In the genomic region with DNA sequence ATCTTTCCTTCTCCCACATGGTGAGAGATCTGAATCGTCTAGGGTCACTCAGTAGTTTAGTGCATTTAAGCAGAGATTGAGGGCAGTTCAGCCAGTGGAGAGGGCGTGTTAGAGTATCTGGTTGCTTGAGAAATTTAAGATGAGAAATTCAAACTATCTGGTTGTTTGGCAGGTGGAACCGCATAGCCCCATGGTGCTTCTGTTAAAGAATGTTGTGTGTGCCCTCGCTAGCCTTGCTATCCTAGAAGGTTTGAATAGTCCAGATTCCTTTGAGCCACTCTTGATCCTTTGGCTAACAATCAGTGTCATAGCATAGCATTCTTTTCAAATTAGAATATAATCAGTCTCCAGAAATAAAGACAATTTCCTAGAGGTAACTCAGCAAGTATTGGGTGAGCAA, we compare ENCODE assay signal across 27 cellular contexts. TPM values are rescaled to one million over a fixed set of nuclear protein-coding genes. Genes with fewer than 3 reads are reported as not detected.
DNase-seq lines count a peak whose midpoint lies in the region; ATAC-seq and TF ChIP-seq lines count a peak whose summit lies in the region.
"Had no signal": no experiment of that assay in that cellular context is flagged by ENCODE, and none has a peak within 500 bp of the region (broad histone marks: within the 10 kb centered on the region; RNA-seq: fewer than 3 reads in every experiment).

No MANE protein-coding gene starts in this region.

- H3K4me1 ChIP-seq in Caco-2 (peaks cover 24% of the 10 kb centered on the region), trophoblast cell (ENCODE audit: control insufficient read depth in 1 of 2, insufficient read depth in 2 of 2, low read length in 2 of 2) (peaks cover 4 to 5% of the 10 kb centered on the region in 2 experiments)
- H3K4me1 ChIP-seq: suprapubic skin had no signal

- TF ChIP-seq CTCF in Caco-2 (IDR thresholded peaks at IDR 0.05; ENCODE audit: insufficient read depth in 1 of 2, low read depth in 1 of 2, low read length in 1 of 2, severe bottlenecking in 1 of 2, unreplicated experiment in 1 of 2), result no peak

- H3K9me3 ChIP-seq in Caco-2 (0 out of 2 replicates have a peak, but pooled peaks cover 3% of the 10 kb centered on the region), trophoblast cell (ENCODE audit: insufficient read depth, low read depth, low read length) (no peaks in the 10 kb centered on the region)
- H3K9me3 ChIP-seq: gastroesophageal sphincter, mucosa of descending colon, suprapubic skin had no signal

- no peak overlapping the region for H2BK5ac ChIP-seq in trophoblast cell (ENCODE audit: low read depth, low read length, poor library complexity)

- H3K4me1 Mint-ChIP-seq in Caco-2 (ENCODE audit: low read depth, unreplicated experiment), result peaks cover 29% of the 10 kb centered on the region
- no peaks in the 10 kb centered on the region for H3K4me1 Mint-ChIP-seq in naive thymus-derived CD8-positive, alpha-beta T cell
- H3K4me1 Mint-ChIP-seq: activated B cell treated with CpG ODN at 0.5 μM for 24 hours had no signal

- H3K27me3 ChIP-seq in Caco-2 (replicated peaks; ENCODE audit: control insufficient read depth, insufficient read depth, low read length) (no peaks in the 10 kb centered on the region), trophoblast cell (ENCODE audit: insufficient read depth, low read length) (no peaks in the 10 kb centered on the region)
- H3K27me3 ChIP-seq: gastroesophageal sphincter, suprapubic skin had no signal

- H3K18ac ChIP-seq in trophoblast cell (ENCODE audit: low read length), result no peak overlapping the region

- H2BK12ac ChIP-seq in trophoblast cell (ENCODE audit: low read length), result no peak overlapping the region

- no peaks in the 10 kb centered on the region for H3K79me1 ChIP-seq in trophoblast cell (ENCODE audit: low read length)

- peak overlapping the region; percentile 91 for H3K27ac Mint-ChIP-seq in Caco-2 (ENCODE audit: unreplicated experiment)
- H3K27ac Mint-ChIP-seq in naive thymus-derived CD8-positive, alpha-beta T cell, result no peak overlapping the region
- H3K27ac Mint-ChIP-seq: activated B cell treated with CpG ODN at 0.5 μM for 24 hours; CD8-positive, alpha-beta T cell had no signal

- no peak overlapping the region for H3K14ac ChIP-seq in trophoblast cell (ENCODE audit: low read length)

- POLR2A ChIA-PET in Caco-2 (lab: Charles Lee), result no interaction called here
- POLR2A ChIA-PET in naive thymus-derived CD8-positive, alpha-beta T cell (lab: Charles Lee), result no interaction called here

- H2AK5ac ChIP-seq in trophoblast cell (ENCODE audit: low read length), result no peak overlapping the region

- H3K36me3 ChIP-seq in Caco-2 (ENCODE audit: control insufficient read depth, insufficient read depth, low read length), result no peaks in the 10 kb centered on the region; the same call in 1 of the 2 replicates
- peaks cover 0 to 4% of the 10 kb centered on the region in 2 experiments for H3K36me3 ChIP-seq in trophoblast cell (ENCODE audit: control insufficient read depth in 1 of 2, insufficient read depth in 2 of 2, low read length in 2 of 2)
- H3K36me3 ChIP-seq: gastroesophageal sphincter, suprapubic skin had no signal

- no peak overlapping the region for H4K91ac ChIP-seq in trophoblast cell (ENCODE audit: low read depth, low read length)

- intact Hi-C loops in Caco-2 (cut with micrococcal nuclease; ENCODE audit: unreplicated experiment), result no loop called here

- no peaks in the 10 kb centered on the region for H3K79me2 ChIP-seq in trophoblast cell (ENCODE audit: control insufficient read depth, insufficient read depth, low read length, poor library complexity)

- H2AFZ ChIP-seq in trophoblast cell (ENCODE audit: insufficient read depth, low read length, poor library complexity), result no peak overlapping the region

- H3K9me3 Mint-ChIP-seq in Caco-2 (ENCODE audit: unreplicated experiment), result no peaks in the 10 kb centered on the region
- H3K9me3 Mint-ChIP-seq in naive thymus-derived CD8-positive, alpha-beta T cell, result peaks cover 0 to 20% (median 6%) of the 10 kb centered on the region in 9 donors
- H3K9me3 Mint-ChIP-seq: central memory CD8-positive, alpha-beta T cell had no signal

- H3K36me3 Mint-ChIP-seq in Caco-2 (ENCODE audit: insufficient read depth, unreplicated experiment), result peaks cover 19% of the 10 kb centered on the region
- H3K36me3 Mint-ChIP-seq in naive thymus-derived CD8-positive, alpha-beta T cell, result peaks cover 0 to 8% (median 5%) of the 10 kb centered on the region in 3 donors

- H3K27me3 Mint-ChIP-seq in Caco-2 (ENCODE audit: insufficient read depth, unreplicated experiment), result no peaks in the 10 kb centered on the region
- H3K27me3 Mint-ChIP-seq in naive thymus-derived CD8-positive, alpha-beta T cell, result peaks cover 0 to 2% (median 0%) of the 10 kb centered on the region in 5 donors
- H3K27me3 Mint-ChIP-seq: activated B cell treated with CpG ODN at 0.5 μM for 24 hours; central memory CD8-positive, alpha-beta T cell had no signal

- no peak overlapping the region for H4K12ac ChIP-seq in trophoblast cell (ENCODE audit: low read depth, low read length)

- no peak overlapping the region for H4K8ac ChIP-seq in trophoblast cell (ENCODE audit: low read depth, low read length)

- no peak overlapping the region for H3K4me2 ChIP-seq in trophoblast cell (ENCODE audit: low read length)

- no peak overlapping the region for H3K4ac ChIP-seq in trophoblast cell (ENCODE audit: low read depth, low read length)

- peak; percentile 70 to 76 for DNase-seq in Caco-2
- DNase-seq in amniotic epithelial cell (ENCODE audit: low read depth), result peak; percentile 66
- DNase-seq in kidney tubule cell (ENCODE audit: low spot score), result peak; percentile 52
- peak; percentile 88 to 95 for DNase-seq in trophoblast cell
- no peak for DNase-seq in naive thymus-derived CD8-positive, alpha-beta T cell
- no peak for DNase-seq in islet precursor cell
- DNase-seq in T-helper 1 cell, result no peak
- DNase-seq: activated B cell treated with CpG ODN at 0.5 μM for 24 hours; activated CD4-positive, alpha-beta T cell treated with anti-CD3 and anti-CD28 coated beads, Interleukin-2, amount 50 U/mL, for 48 hours; activated T-cell treated with anti-CD3 and anti-CD28 coated beads for 4 hours; amniotic stem cell; CD8-positive, alpha-beta T cell; DMS79; erythroblast; GOT3; left cardiac atrium; mucosa of descending colon; NCI-H1048; NCI-H2081; NK-92 treated with Interleukin-12 subunit alpha and Interleukin-12 subunit beta, amount 100 ng/mL, for 24 hours; occipital lobe; right cardiac atrium had no signal

- no TSS peak for BruUV-seq in Caco-2 (replicated peaks; lab: Mats Ljungman, UMichigan)

- no peak for ATAC-seq in HG02798 (IDR thresholded peaks at IDR 0.05; ENCODE audit: poor library complexity, unreplicated experiment)
- no peak for ATAC-seq in naive thymus-derived CD8-positive, alpha-beta T cell
- ATAC-seq: CD8-positive, alpha-beta T cell; gastroesophageal sphincter; left cardiac atrium; right cardiac atrium had no signal

- peak overlapping the region; percentile 50 for H3K4me3 Mint-ChIP-seq in Caco-2 (ENCODE audit: unreplicated experiment)
- H3K4me3 Mint-ChIP-seq in naive thymus-derived CD8-positive, alpha-beta T cell, result no peak overlapping the region
- H3K4me3 Mint-ChIP-seq: activated B cell treated with CpG ODN at 0.5 μM for 24 hours; CD8-positive, alpha-beta T cell; central memory CD8-positive, alpha-beta T cell had no signal

- WGBS in trophoblast cell (ENCODE audit: extremely low coverage, insufficient coverage, insufficient read length), result no CpG with 5 or more reads among the region's 4 CpGs

- H3K4me3 ChIP-seq in Caco-2 (ENCODE audit: low read depth, low read length) (no peak overlapping the region), trophoblast cell (ENCODE audit: low read depth, low read length) (no peak overlapping the region)
- H3K4me3 ChIP-seq: gastroesophageal sphincter, mucosa of descending colon, SK-N-MC, suprapubic skin had no signal

- no peak overlapping the region for H3K27ac ChIP-seq in trophoblast cell (ENCODE audit: low read depth, low read length)
- H3K27ac ChIP-seq: SK-N-MC, suprapubic skin had no signal

- CTCF ChIA-PET in Caco-2 (lab: Charles Lee), result interaction anchor here (0.5 kb wide), 1 partner anchor 1316 kb away, joined by 9 read pairs; no protein-coding TSS in a partner anchor

- H3K9ac ChIP-seq in trophoblast cell (ENCODE audit: low read length), result no peak overlapping the region

- no peak overlapping the region for H2BK120ac ChIP-seq in trophoblast cell (ENCODE audit: insufficient read depth, low read length, poor library complexity)

- no peak overlapping the region for H3K23ac ChIP-seq in trophoblast cell (ENCODE audit: low read length)

RNA-seq across cellular contexts. Expression of a gene that starts 32.1 kb away (rescaled TPM):
- total RNA-seq in Caco-2 (2022), result 19.2 and 25.0 TPM in 2 replicates
- polyA plus RNA-seq in trophoblast cell (2013), result 23.5 and 23.8 TPM in 2 replicates
- total RNA-seq in naive thymus-derived CD8-positive, alpha-beta T cell, result 1 to 10 TPM; 1.8 to 2.5 TPM
- 1 to 10 TPM in 1 of 3 donors, under 1 TPM in 2; 0.08 to 2.4 (median 0.91) TPM for polyA plus RNA-seq in naive thymus-derived CD8-positive, alpha-beta T cell

RNA-seq across cellular contexts. Expression of a gene that starts 52.0 kb away (rescaled TPM):
- total RNA-seq in Caco-2 (2022), result 0.07 TPM in 2 replicates
- 7.4 and 7.5 TPM in 2 replicates for polyA plus RNA-seq in trophoblast cell (2013)
- not detected for total RNA-seq in naive thymus-derived CD8-positive, alpha-beta T cell
- under 1 TPM in 1 of 3 donors, not detected in 2; 0.13 TPM for polyA plus RNA-seq in naive thymus-derived CD8-positive, alpha-beta T cell
- total RNA-seq: activated B cell treated with CpG ODN at 0.5 μM for 24 hours; CD8-positive, alpha-beta T cell had no signal

Comparison
In these comparisons a context has a peak if more than half of its experiments do, and no peak if none do; other contexts are left out.
1. DNase-seq: peak in Caco-2 (2 of 2), amniotic epithelial cell (single experiment), kidney tubule cell (single experiment) and trophoblast cell (2 of 2); none in naive thymus-derived CD8-positive, alpha-beta T cell (0 of 10), islet precursor cell (single experiment) and T-helper 1 cell (0 of 5).